Comparison of ENCODE assay signal across 23 cellular contexts in genomic region chr2:130307850-130308249, GRCh38. TPM values are rescaled to one million over a fixed set of nuclear protein-coding genes. Genes with fewer than 3 reads are reported as not detected.
DNase-seq lines count a peak whose midpoint lies in the region; ATAC-seq, FAIRE-seq and TF ChIP-seq lines count a peak whose summit lies in the region.
"Had no signal": no experiment of that assay in that cellular context is flagged by ENCODE, and none has a peak within 500 bp of the region (broad histone marks: within the 10 kb centered on the region; RNA-seq: fewer than 3 reads in every experiment).

No MANE protein-coding gene starts in this region.

- H3K4me3 ChIP-seq in K562 (no peak overlapping the region), epithelial cell of esophagus (ENCODE audit: low read length) (no peak overlapping the region), keratinocyte (ENCODE audit: control insufficient read depth in 2 of 3, extremely low read depth in 1 of 3, insufficient read depth in 2 of 3, low read depth in 1 of 3, low read length in 3 of 3) (no peak overlapping the region), SJCRH30 (no peak overlapping the region)
- H3K4me3 ChIP-seq: BLaER1, HAP-1 had no signal

- no peaks in the 10 kb centered on the region for H3K9me1 ChIP-seq in K562 (ENCODE audit: control insufficient read depth, insufficient read depth, low read length)
- H3K9me1 ChIP-seq in keratinocyte (ENCODE audit: control insufficient read depth, extremely low read depth, insufficient read depth, low read length) = no peaks in the 10 kb centered on the region

- H4K20me1 ChIP-seq in K562 (replicated peaks; ENCODE audit: control insufficient read depth, insufficient read depth, low read length) (no peaks in the 10 kb centered on the region), keratinocyte (ENCODE audit: control insufficient read depth, extremely low read depth, insufficient read depth, low read length) (no peaks in the 10 kb centered on the region)
- H4K20me1 ChIP-seq: BLaER1 had no signal

- H3K27me3 ChIP-seq in K562 (ENCODE audit: control insufficient read depth in 2 of 2, insufficient read depth in 2 of 2, low read length in 2 of 2) (peaks cover 15 to 31% of the 10 kb centered on the region in 2 experiments; a peak in 4 of 5 replicates), keratinocyte (ENCODE audit: control insufficient read depth, extremely low read depth, insufficient read depth, low read length) (no peaks in the 10 kb centered on the region), SJCRH30 (no peaks in the 10 kb centered on the region; the same call in 1 of the 2 replicates)
- H3K27me3 ChIP-seq: BLaER1 had no signal

- 0% methylated on average over 4 of the region's 4 CpGs for WGBS in K562 (ENCODE audit: insufficient coverage, low coverage, missing lambda C conversion rate)

- intact Hi-C loops in K562 (cut with micrococcal nuclease) = no loop called here

- CTCF ChIA-PET in RWPE1 (lab: Yijun Ruan, JAX) = no interaction called here
- CTCF ChIA-PET in K562 (lab: Yijun Ruan, JAX; ENCODE audit: low intra/inter-chr PET ratio) = no interaction called here

- H3K27ac ChIP-seq in RWPE1 (no peak overlapping the region), K562 (ENCODE audit: extremely low read depth, low read depth, low read length) (no peak overlapping the region), keratinocyte (ENCODE audit: control insufficient read depth, insufficient read depth, low read length) (no peak overlapping the region), SJCRH30 (no peak overlapping the region)
- H3K27ac ChIP-seq: BLaER1, C4-2B had no signal

- no peak for TF ChIP-seq POLR2A in K562 (conservative IDR thresholded peaks at IDR 0.05)

- TF ChIP-seq CTCF in RWPE1 (conservative IDR thresholded peaks at IDR 0.05; ENCODE audit: low read depth) (no peak), K562 (IDR thresholded peaks at IDR 0.05 in 2 of 3, conservative IDR thresholded peaks at IDR 0.05 in 1 of 3; ENCODE audit: insufficient read depth in 2 of 3, low read depth in 1 of 3, low read length in 3 of 3) (no peak), epithelial cell of esophagus (IDR thresholded peaks at IDR 0.05; ENCODE audit: insufficient read depth, low read depth, low read length, missing control alignments) (no peak), keratinocyte (optimal IDR thresholded peaks at IDR 0.05 in 1 of 3, IDR thresholded peaks at IDR 0.05 in 1 of 3, conservative IDR thresholded peaks at IDR 0.05 in 1 of 3; ENCODE audit: extremely low read depth in 1 of 3, insufficient read depth in 2 of 3, low read length in 3 of 3) (no peak)

- no peak overlapping the region for H3K9ac ChIP-seq in K562 (ENCODE audit: insufficient read depth in 1 of 2, low read depth in 2 of 2, low read length in 2 of 2)
- no peak overlapping the region for H3K9ac ChIP-seq in keratinocyte (ENCODE audit: control insufficient read depth, extremely low read depth, insufficient read depth, low read length)
- H3K9ac ChIP-seq: BLaER1 had no signal

- no peak for TF ChIP-seq EP300 in K562 (IDR thresholded peaks at IDR 0.05; ENCODE audit: low read length)

- DNase-seq in RWPE1 (ENCODE audit: low spot score) (peak; percentile 36), K562 (ENCODE audit: extremely low read depth in 1 of 4, low spot score in 3 of 4) (no peak), epithelial cell of esophagus (ENCODE audit: low read depth) (peak; percentile 77), keratinocyte (ENCODE audit: low read depth, low spot score) (peak; percentile 30), SJCRH30 (no peak), Ammon's horn (ENCODE audit: low spot score) (no peak), NCI-H2081 (lab: John Stamatoyannopoulos, UW) (no peak)
- DNase-seq: CD4-positive, CD25-positive, alpha-beta regulatory T cell; CD8-positive, alpha-beta T cell; DMS 273 treated with DMSO at 0.1 percent for 48 hours; DMS79; EL; GDM1; GOT3; HFFc6 had no signal

- H3K4me1 ChIP-seq in K562 (replicated peaks in 1 of 2; ENCODE audit: control insufficient read depth in 2 of 2, insufficient read depth in 2 of 2, low read length in 2 of 2) = no peaks in the 10 kb centered on the region
- peaks cover 5% of the 10 kb centered on the region for H3K4me1 ChIP-seq in keratinocyte (ENCODE audit: control insufficient read depth, extremely low read depth, insufficient read depth, low read length)
- no peaks in the 10 kb centered on the region for H3K4me1 ChIP-seq in SJCRH30
- H3K4me1 ChIP-seq: HAP-1 had no signal

- dilution Hi-C loops in keratinocyte (cut with MboI; ENCODE audit: extremely low pct_ligation_motif_present, low sequenced_read_pairs) = no loop called here

- H3K4me2 ChIP-seq in K562 (ENCODE audit: insufficient read depth, low read length) (no peak overlapping the region), keratinocyte (ENCODE audit: control insufficient read depth, extremely low read depth, insufficient read depth, low read depth, low read length) (no peak overlapping the region)
- H3K4me2 ChIP-seq: BLaER1 had no signal

- no peaks in the 10 kb centered on the region for H3K79me2 ChIP-seq in K562 (ENCODE audit: control insufficient read depth, insufficient read depth, low read length)
- H3K79me2 ChIP-seq in keratinocyte (ENCODE audit: control insufficient read depth, insufficient read depth, low read length) = no peaks in the 10 kb centered on the region

- H3K36me3 ChIP-seq in K562 (ENCODE audit: control insufficient read depth, insufficient read depth, low read length) (no peaks in the 10 kb centered on the region), keratinocyte (ENCODE audit: control insufficient read depth in 2 of 2, extremely low read depth in 1 of 2, insufficient read depth in 2 of 2, low read length in 2 of 2) (no peaks in the 10 kb centered on the region), SJCRH30 (no peaks in the 10 kb centered on the region)
- H3K36me3 ChIP-seq: BLaER1, HAP-1 had no signal

- FAIRE-seq in K562 (lab: Jason Lieb, UNC) (no peak), keratinocyte (lab: Jason Lieb, UNC) (peak; percentile 61)
- FAIRE-seq: D721Med, GM12891, GM18507, H54 had no signal

- ATAC-seq in K562 (no peak), GM19328 (IDR thresholded peaks at IDR 0.05; ENCODE audit: unreplicated experiment) (no peak)
- ATAC-seq: CD8-positive, alpha-beta T cell had no signal

- no peak for TF ChIP-seq RAD21 in K562 (CRISPR knock-in tag; conservative IDR thresholded peaks at IDR 0.05 in 1 of 2, IDR thresholded peaks at IDR 0.05 in 1 of 2)

- H3K9me3 ChIP-seq in K562 (replicated peaks; ENCODE audit: control insufficient read depth, insufficient read depth, low read depth, low read length) (no peaks in the 10 kb centered on the region), keratinocyte (ENCODE audit: control insufficient read depth, low read depth, low read length) (no peaks in the 10 kb centered on the region), SJCRH30 (replicated peaks) (no peaks in the 10 kb centered on the region)
- H3K9me3 ChIP-seq: BLaER1, HAP-1 had no signal

- POLR2A ChIA-PET in RWPE1 (lab: Yijun Ruan, JAX; ENCODE audit: low non-redundant PET) (no interaction called here), K562 (lab: Yijun Ruan, JAX) (no interaction called here)

- in situ Hi-C loops in K562 (cut with MboI) = no loop called here

- BruUV-seq in K562 (replicated peaks; lab: Mats Ljungman, UMichigan) = no TSS peak

- H2AFZ ChIP-seq in K562 (ENCODE audit: low read depth, low read length) = no peak overlapping the region
- H2AFZ ChIP-seq in keratinocyte (ENCODE audit: control insufficient read depth, low read length) = no peak overlapping the region

RNA-seq across cellular contexts. Expression of gene IMP4, which starts 34.8 kb away (rescaled TPM):
- 74.0 and 256 TPM in 2 replicates for total RNA-seq in K562 (2011; cell fraction: chromatin; rRNA removed; ENCODE audit: low replicate concordance)
- 209 and 220 TPM in 2 replicates for total RNA-seq in K562 (2011; cell fraction: nucleolus; rRNA removed)
- total RNA-seq in K562 (2011; cell fraction: nucleoplasm; rRNA removed) = 139 and 147 TPM in 2 replicates
- total RNA-seq in K562 (2014; rRNA removed) (187 and 239 TPM in 2 replicates), K562 (2014; rRNA removed; fragmentation: Illumina TruSeq; extraction: Trizol) (42.1 and 52.9 TPM in 2 replicates), K562 (2015; rRNA removed; fragmentation: Illumina TruSeq; extraction: Trizol) (97.8 and 103 TPM in 2 replicates), K562 (2021) (164 and 167 TPM in 2 replicates)
- polyA plus RNA-seq in K562 (2011; rRNA removed) (127 and 158 TPM in 2 replicates), K562 (2014; fragmentation: Illumina TruSeq; extraction: Trizol) (100.0 and 155 TPM in 2 replicates), K562 (2014; fragmentation: Nextera tagmentation; extraction: Ambion mirVana) (10 to 100 TPM; 35.4 to 53.3 TPM), K562 (2014; rRNA removed) (209 and 231 TPM in 2 replicates), keratinocyte (75.8 to 127 TPM (median 111 TPM) in 3 replicates)
- 271 and 517 TPM in 2 replicates for polyA plus RNA-seq in K562 (2011; cell fraction: cytosol; rRNA removed)
- polyA plus RNA-seq in K562 (2011; cell fraction: nucleus; rRNA removed) = 407 and 557 TPM in 2 replicates
- polyA plus RNA-seq in K562 (2012) = 134 and 149 TPM in 2 replicates
- 51.7 and 70.1 TPM in 2 replicates for polyA minus RNA-seq in K562 (2011; rRNA and poly(A)+ RNA removed)
- polyA minus RNA-seq in K562 (2011; cell fraction: cytosol; rRNA and poly(A)+ RNA removed) = 78.1 and 83.2 TPM in 2 replicates
- 115 and 121 TPM in 2 replicates for polyA minus RNA-seq in K562 (2011; cell fraction: nucleus; rRNA and poly(A)+ RNA removed)
- polyA plus RNA-seq in keratinocyte (2011; ENCODE audit: low read depth) = 54.9 TPM
- 82.3 and 145 TPM in 2 replicates for polyA plus RNA-seq in keratinocyte (2011; cell fraction: cytosol; rRNA removed)
- polyA plus RNA-seq in keratinocyte (2011; cell fraction: nucleus; rRNA removed) = 100 and 122 TPM in 2 replicates
- polyA plus RNA-seq in keratinocyte (2012; ENCODE audit: low replicate concordance) = 92.9 and 149 TPM in 2 replicates
- 71.5 to 192 TPM (median 83.7 TPM) in 3 replicates for polyA minus RNA-seq in keratinocyte
- 117 TPM for polyA minus RNA-seq in keratinocyte (2011; cell fraction: cytosol; rRNA and poly(A)+ RNA removed)
- polyA minus RNA-seq in keratinocyte (2011; cell fraction: nucleus; rRNA and poly(A)+ RNA removed) = 26.3 and 30.4 TPM in 2 replicates
- 74.0 and 77.6 TPM in 2 replicates for total RNA-seq in SJCRH30 (2014; rRNA removed; shearing (Covaris generic))

RNA-seq across cellular contexts. Expression of gene PTPN18, which starts 48.0 kb away (rescaled TPM):
- 213 and 354 TPM in 2 replicates for total RNA-seq in K562 (2011; cell fraction: chromatin; rRNA removed; ENCODE audit: low replicate concordance)
- total RNA-seq in K562 (2011; cell fraction: nucleolus; rRNA removed) = 191 TPM in 2 replicates
- 220 and 291 TPM in 2 replicates for total RNA-seq in K562 (2011; cell fraction: nucleoplasm; rRNA removed)
- total RNA-seq in K562 (2014; rRNA removed) (49.6 and 57.0 TPM in 2 replicates), K562 (2014; rRNA removed; fragmentation: Illumina TruSeq; extraction: Trizol) (36.9 and 37.6 TPM in 2 replicates), K562 (2015; rRNA removed; fragmentation: Illumina TruSeq; extraction: Trizol) (35.2 and 38.5 TPM in 2 replicates), K562 (2021) (64.0 and 64.4 TPM in 2 replicates)
- polyA plus RNA-seq in K562 (2011; rRNA removed) (51.0 and 58.7 TPM in 2 replicates), K562 (2014; fragmentation: Illumina TruSeq; extraction: Trizol) (79.5 and 90.7 TPM in 2 replicates), K562 (2014; fragmentation: Nextera tagmentation; extraction: Ambion mirVana) (10 to 100 TPM; 11.6 to 19.3 TPM), K562 (2014; rRNA removed) (67.4 and 76.7 TPM in 2 replicates), keratinocyte (8.7 to 13.5 TPM (median 9.6 TPM) in 3 replicates)
- 53.2 and 74.2 TPM in 2 replicates for polyA plus RNA-seq in K562 (2011; cell fraction: cytosol; rRNA removed)
- polyA plus RNA-seq in K562 (2011; cell fraction: nucleus; rRNA removed) = 140 and 232 TPM in 2 replicates
- polyA plus RNA-seq in K562 (2012) = 44.4 and 61.5 TPM in 2 replicates
- polyA minus RNA-seq in K562 (2011; rRNA and poly(A)+ RNA removed) = 42.3 and 45.7 TPM in 2 replicates
- polyA minus RNA-seq in K562 (2011; cell fraction: cytosol; rRNA and poly(A)+ RNA removed) = 31.4 and 33.8 TPM in 2 replicates
- polyA minus RNA-seq in K562 (2011; cell fraction: nucleus; rRNA and poly(A)+ RNA removed) = 74.3 and 76.3 TPM in 2 replicates
- polyA plus RNA-seq in keratinocyte (2011; ENCODE audit: low read depth) = 4.5 TPM
- polyA plus RNA-seq in keratinocyte (2011; cell fraction: cytosol; rRNA removed) = 6.4 and 7.1 TPM in 2 replicates
- polyA plus RNA-seq in keratinocyte (2011; cell fraction: nucleus; rRNA removed) = 22.7 and 29.3 TPM in 2 replicates
- polyA plus RNA-seq in keratinocyte (2012; ENCODE audit: low replicate concordance) = 5.8 and 9.7 TPM in 2 replicates
- polyA minus RNA-seq in keratinocyte = 6.3 to 47.6 TPM (median 21.6 TPM) in 3 replicates
- 3.3 TPM for polyA minus RNA-seq in keratinocyte (2011; cell fraction: cytosol; rRNA and poly(A)+ RNA removed)
- polyA minus RNA-seq in keratinocyte (2011; cell fraction: nucleus; rRNA and poly(A)+ RNA removed) = 7.8 and 11.4 TPM in 2 replicates
- 15.4 and 18.6 TPM in 2 replicates for total RNA-seq in SJCRH30 (2014; rRNA removed; shearing (Covaris generic))

Comparison
In these comparisons a context has a peak if more than half of its experiments do, and no peak if none do; other contexts are left out.
1. DNase-seq: peak in RWPE1 (single experiment), epithelial cell of esophagus (single experiment) and keratinocyte (single experiment); none in K562 (0 of 4), SJCRH30 (0 of 2), Ammon's horn (single experiment) and NCI-H2081 (0 of 2).